ENCODE assay signal across 8 cellular contexts in the genomic region with DNA sequence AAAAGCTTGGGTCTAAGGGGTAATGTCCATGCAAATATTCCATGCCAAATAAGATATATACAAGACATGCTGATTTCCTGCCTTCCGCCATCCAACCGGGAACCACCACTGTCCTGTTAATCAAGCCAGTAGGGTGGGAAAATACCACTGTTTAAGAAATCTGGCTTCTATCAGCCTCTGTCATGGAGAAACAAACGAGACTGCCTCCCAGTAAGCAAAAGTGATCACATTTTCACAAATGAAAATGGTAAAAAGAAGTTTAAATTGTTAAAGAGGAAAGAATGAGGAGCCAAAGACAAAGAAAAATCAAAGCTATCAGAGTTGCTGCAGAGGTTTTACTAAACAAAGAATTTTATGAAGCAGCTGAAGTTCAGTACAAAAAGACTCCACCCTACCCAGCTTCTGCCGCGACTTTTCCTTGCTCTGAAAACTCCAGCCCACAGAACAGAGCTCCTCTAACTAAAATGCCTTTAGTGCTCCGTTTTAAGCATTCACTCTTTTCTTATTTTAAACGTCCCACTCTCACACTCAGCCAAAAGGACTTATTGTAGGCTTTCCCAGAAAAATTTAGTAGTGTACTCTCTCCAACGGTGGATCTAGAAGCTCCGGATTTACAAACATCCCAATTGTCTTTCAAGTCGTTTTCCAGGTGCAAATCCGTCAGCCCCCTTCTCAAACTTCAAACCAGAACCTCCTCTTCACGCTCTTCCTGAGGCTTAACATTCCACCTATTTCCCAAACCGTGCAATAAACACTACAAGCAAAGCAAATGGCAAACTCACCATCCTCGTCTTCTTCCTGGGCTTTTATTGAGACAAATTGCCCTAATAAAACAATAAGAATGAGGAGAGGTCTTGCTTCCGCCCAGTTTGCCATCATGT. TPM values are rescaled to one million over a fixed set of nuclear protein-coding genes. Genes with fewer than 3 reads are reported as not detected.
DNase-seq lines count a peak whose midpoint lies in the region; ATAC-seq lines count a peak whose summit lies in the region.

No MANE protein-coding gene starts in this region.

- ATAC-seq in right cardiac atrium = peak; percentile 74 to 89
- no peak for ATAC-seq in GM18517 (IDR thresholded peaks at IDR 0.05; ENCODE audit: unreplicated experiment)

- peak overlapping the region; percentile 85 for H3K4me3 ChIP-seq in right cardiac atrium (ENCODE audit: low read length)

- H3K9me3 Mint-ChIP-seq in activated T-helper 2 cell treated with anti-CD3 and anti-CD28 coated beads, Interferon-gamma antibody, Interleukin-2, Interleukin-4, amounts not matched to agents 10 μg/mL and 5 μg/mL and 100 μg/mL, durations not matched to agents 14 hours and 24 hours and 36 hours = no peaks in the 10 kb centered on the region

- WGBS in right cardiac atrium = 5% methylated on average over 15 of the region's 15 CpGs

- DNase-seq in EL (peak; percentile 76), right cardiac atrium (peak; percentile 28 to 57 (median 42)), retina (peak; percentile 54), AML-193 (lab: John Stamatoyannopoulos, UW) (no peak), NOMO-1 (lab: John Stamatoyannopoulos, UW; ENCODE audit: unreplicated experiment in 2 of 2) (no peak), NCI-H1105 treated with DMSO at 0.1 percent for 48 hours (lab: John Stamatoyannopoulos, UW) (no peak)
- DNase-seq in activated T-helper 2 cell treated with anti-CD3 and anti-CD28 coated beads, Interferon-gamma antibody, Interleukin-2, Interleukin-4, amounts not matched to agents 10 μg/mL and 5 μg/mL and 100 μg/mL, durations not matched to agents 14 hours and 24 hours and 36 hours (ENCODE audit: low spot score) = no peak

- peaks cover 18% of the 10 kb centered on the region for H3K27me3 Mint-ChIP-seq in activated T-helper 2 cell treated with anti-CD3 and anti-CD28 coated beads, Interferon-gamma antibody, Interleukin-2, Interleukin-4, amounts not matched to agents 10 μg/mL and 5 μg/mL and 100 μg/mL, durations not matched to agents 14 hours and 24 hours and 36 hours (ENCODE audit: low read depth)

- no peak overlapping the region for H3K27ac Mint-ChIP-seq in activated T-helper 2 cell treated with anti-CD3 and anti-CD28 coated beads, Interferon-gamma antibody, Interleukin-2, Interleukin-4, amounts not matched to agents 10 μg/mL and 5 μg/mL and 100 μg/mL, durations not matched to agents 14 hours and 24 hours and 36 hours

- peak overlapping the region; percentile 4 for H3K4me3 Mint-ChIP-seq in activated T-helper 2 cell treated with anti-CD3 and anti-CD28 coated beads, Interferon-gamma antibody, Interleukin-2, Interleukin-4, amounts not matched to agents 10 μg/mL and 5 μg/mL and 100 μg/mL, durations not matched to agents 14 hours and 24 hours and 36 hours (ENCODE audit: low read depth)

- peaks cover 2% of the 10 kb centered on the region for H3K4me1 Mint-ChIP-seq in activated T-helper 2 cell treated with anti-CD3 and anti-CD28 coated beads, Interferon-gamma antibody, Interleukin-2, Interleukin-4, amounts not matched to agents 10 μg/mL and 5 μg/mL and 100 μg/mL, durations not matched to agents 14 hours and 24 hours and 36 hours (ENCODE audit: low read depth)

- H3K9me3 ChIP-seq in right cardiac atrium (ENCODE audit: control insufficient read depth, low read length) = no peaks in the 10 kb centered on the region

- intact Hi-C loops in activated T-helper 2 cell treated with anti-CD3 and anti-CD28 coated beads, Interferon-gamma antibody, Interleukin-2, Interleukin-4, amounts not matched to agents 10 μg/mL and 5 μg/mL and 100 μg/mL, durations not matched to agents 14 hours and 24 hours and 36 hours (cut with micrococcal nuclease) = no loop called here
- intact Hi-C loops in right cardiac atrium (cut with DNase I) = no loop called here

- H3K36me3 Mint-ChIP-seq in activated T-helper 2 cell treated with anti-CD3 and anti-CD28 coated beads, Interferon-gamma antibody, Interleukin-2, Interleukin-4, amounts not matched to agents 10 μg/mL and 5 μg/mL and 100 μg/mL, durations not matched to agents 14 hours and 24 hours and 36 hours (ENCODE audit: low read depth) = no peaks in the 10 kb centered on the region

- H3K27me3 ChIP-seq in right cardiac atrium (ENCODE audit: control insufficient read depth, insufficient read depth) = no peaks in the 10 kb centered on the region

- no peaks in the 10 kb centered on the region for H3K4me1 ChIP-seq in right cardiac atrium (ENCODE audit: control insufficient read depth, insufficient read depth, low read length)

- H3K27ac ChIP-seq in right cardiac atrium (ENCODE audit: low read length) = peak overlapping the region; percentile 70

RNA-seq across cellular contexts. Expression of a gene that starts 0.6 kb away (rescaled TPM):
- total RNA-seq in activated T-helper 2 cell treated with anti-CD3 and anti-CD28 coated beads, Interferon-gamma antibody, Interleukin-2, Interleukin-4, amounts not matched to agents 10 μg/mL and 5 μg/mL and 100 μg/mL, durations not matched to agents 14 hours and 24 hours and 36 hours = 0.05 and 0.23 TPM in 2 replicates
- total RNA-seq in right cardiac atrium = 10 to 100 TPM; 10.2 to 26.6 (median 20.0) TPM
- 9.0 TPM for polyA plus RNA-seq in right cardiac atrium

Comparison
In these comparisons a context has a peak if more than half of its experiments do, and no peak if none do; other contexts are left out.
1. DNase-seq: peak in EL (single experiment), right cardiac atrium (3 of 3) and retina (single experiment); none in activated T-helper 2 cell treated with anti-CD3 and anti-CD28 coated beads, Interferon-gamma antibody, Interleukin-2, Interleukin-4, amounts not matched to agents 10 μg/mL and 5 μg/mL and 100 μg/mL, durations not matched to agents 14 hours and 24 hours and 36 hours (single experiment), AML-193 (0 of 2), NOMO-1 (0 of 2) and NCI-H1105 treated with DMSO at 0.1 percent for 48 hours (single experiment).